In the genomic region with DNA sequence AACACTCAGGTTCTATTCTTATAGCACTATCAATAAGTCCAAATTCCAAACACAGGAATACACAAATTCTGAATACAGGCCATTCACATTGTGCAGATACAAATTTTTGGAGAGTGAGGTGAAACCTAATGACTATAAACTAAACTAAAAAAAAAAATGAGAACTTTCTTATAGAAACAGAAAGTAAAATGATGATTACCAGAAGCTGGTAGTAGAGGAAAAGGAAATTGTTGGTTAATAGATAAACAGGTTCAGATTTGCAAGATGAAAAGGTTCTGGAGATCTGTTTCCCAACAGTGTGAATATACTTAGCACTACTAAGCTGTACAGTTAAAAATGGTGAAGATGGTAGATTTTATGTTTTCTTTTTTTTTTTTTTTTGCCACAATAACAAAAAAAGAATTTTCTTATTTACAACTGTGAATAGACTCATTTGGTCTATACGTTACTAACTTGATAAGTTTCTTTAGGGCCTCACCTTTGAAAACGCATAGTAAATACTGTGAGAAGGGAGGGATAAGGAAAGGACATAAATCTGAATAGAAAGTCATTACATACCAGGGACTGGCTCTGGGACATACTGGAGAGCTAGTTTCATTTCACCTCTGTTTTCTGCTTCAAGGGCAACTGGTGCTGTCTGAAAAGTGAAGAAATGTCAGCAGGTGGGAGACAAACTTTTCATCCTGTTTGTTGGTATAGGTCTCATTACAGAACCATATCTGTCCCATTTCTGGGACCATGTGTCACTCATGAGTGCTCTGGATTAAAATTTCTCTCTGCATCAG, we compare ENCODE assay signal across 11 cellular contexts. TPM values are rescaled to one million over a fixed set of nuclear protein-coding genes. Genes with fewer than 3 reads are reported as not detected.
DNase-seq lines count a peak whose midpoint lies in the region; ATAC-seq and TF ChIP-seq lines count a peak whose summit lies in the region.
"Had no signal": no experiment of that assay in that cellular context is flagged by ENCODE, and none has a peak within 500 bp of the region (broad histone marks: within the 10 kb centered on the region; RNA-seq: fewer than 3 reads in every experiment).

No MANE protein-coding gene starts in this region.

- DNase-seq in activated naive CD4-positive, alpha-beta T cell treated with anti-CD3 and anti-CD28 coated beads for 36 hours = no peak
- DNase-seq in activated naive CD4-positive, alpha-beta T cell treated with Interleukin-2 at 50 U/mL for 16 hours = no peak
- DNase-seq in T-cell = no peak
- DNase-seq in stimulated activated naive B cell treated with anti-CD40 and anti-IgM and Interleukin-4, amounts not matched to agents 10 μg/mL and 1 μg/mL and 100 μg/mL, for 72 hours = no peak
- DNase-seq in SKM-1 treated with dmso at 0.1 percent for 144 hours (lab: John Stamatoyannopoulos, UW; ENCODE audit: unreplicated experiment) = no peak
- DNase-seq in NCI-H187 treated with DMSO at 0.1 percent for 48 hours (lab: John Stamatoyannopoulos, UW) = no peak
- DNase-seq in Caco-2 = no peak
- DNase-seq: NCI-H187, right lobe of liver had no signal

- ATAC-seq in HG02870 (IDR thresholded peaks at IDR 0.05; ENCODE audit: unreplicated experiment) (peak; percentile 86), T-cell (replicated peaks in 1 of 4) (peak in 3 of 4 experiments; percentile 41 to 84 (median 48))
- ATAC-seq in stimulated activated naive B cell treated with anti-CD40 and anti-IgM and Interleukin-4, amounts not matched to agents 10 μg/mL and 1 μg/mL and 100 μg/mL, for 72 hours (replicated peaks) = peak; percentile 45 to 48

- H3K36me3 Mint-ChIP-seq in activated naive CD4-positive, alpha-beta T cell treated with anti-CD3 and anti-CD28 coated beads for 36 hours (ENCODE audit: low read depth) = peaks cover 2% of the 10 kb centered on the region
- peaks cover 28% of the 10 kb centered on the region for H3K36me3 Mint-ChIP-seq in T-cell
- no peaks in the 10 kb centered on the region for H3K36me3 Mint-ChIP-seq in stimulated activated naive B cell treated with anti-CD40 and anti-IgM and Interleukin-4, amounts not matched to agents 10 μg/mL and 1 μg/mL and 100 μg/mL, for 72 hours
- peaks cover 16% of the 10 kb centered on the region for H3K36me3 Mint-ChIP-seq in Caco-2 (ENCODE audit: insufficient read depth, unreplicated experiment)

- H3K4me3 ChIP-seq in Caco-2 (ENCODE audit: low read depth, low read length) = no peak overlapping the region
- H3K4me3 ChIP-seq: right lobe of liver had no signal

- CTCF ChIA-PET in activated naive CD4-positive, alpha-beta T cell treated with anti-CD3 and anti-CD28 coated beads for 36 hours (lab: Charles Lee) = interaction anchor here (0.5 to 1.8 kb wide), 5 partner anchors 11 to 93 kb away, joined by 3 to 5 read pairs (median 3); no protein-coding TSS in a partner anchor
- CTCF ChIA-PET in T-cell (lab: Charles Lee) = interaction anchor here (0.6 to 1.3 kb wide), 7 partner anchors 37 to 369 kb away, joined by 3 to 8 read pairs (median 5); a partner anchor contains a TSS
- CTCF ChIA-PET in Caco-2 (lab: Charles Lee) = no interaction called here

- no peaks in the 10 kb centered on the region for H3K27me3 Mint-ChIP-seq in activated naive CD4-positive, alpha-beta T cell treated with anti-CD3 and anti-CD28 coated beads for 36 hours (ENCODE audit: low read depth)
- H3K27me3 Mint-ChIP-seq in T-cell (no peaks in the 10 kb centered on the region), Caco-2 (ENCODE audit: insufficient read depth, unreplicated experiment) (no peaks in the 10 kb centered on the region)
- H3K27me3 Mint-ChIP-seq in stimulated activated naive B cell treated with anti-CD40 and anti-IgM and Interleukin-4, amounts not matched to agents 10 μg/mL and 1 μg/mL and 100 μg/mL, for 72 hours = peaks cover 0 to 6% of the 10 kb centered on the region in 2 donors
- H3K27me3 Mint-ChIP-seq: dendritic cell treated with granulocyte-macrophage colony-stimulating factor and Interleukin-4, amounts not matched to agents 40 ng/mL and 50 ng/mL, for 4 days had no signal

- peaks cover 35% of the 10 kb centered on the region for H3K4me1 Mint-ChIP-seq in activated naive CD4-positive, alpha-beta T cell treated with anti-CD3 and anti-CD28 coated beads for 36 hours (ENCODE audit: low read depth)
- H3K4me1 Mint-ChIP-seq in T-cell (peaks cover 22 to 33% (median 33%) of the 10 kb centered on the region in 3 donors), Caco-2 (ENCODE audit: low read depth, unreplicated experiment) (no peaks in the 10 kb centered on the region)
- H3K4me1 Mint-ChIP-seq in stimulated activated naive B cell treated with anti-CD40 and anti-IgM and Interleukin-4, amounts not matched to agents 10 μg/mL and 1 μg/mL and 100 μg/mL, for 72 hours = peaks cover 7 to 12% of the 10 kb centered on the region in 2 donors

- no peak overlapping the region for H3K4me3 Mint-ChIP-seq in activated naive CD4-positive, alpha-beta T cell treated with anti-CD3 and anti-CD28 coated beads for 36 hours
- H3K4me3 Mint-ChIP-seq in T-cell = peak overlapping the region; percentile 35 to 52 (median 48)
- H3K4me3 Mint-ChIP-seq in stimulated activated naive B cell treated with anti-CD40 and anti-IgM and Interleukin-4, amounts not matched to agents 10 μg/mL and 1 μg/mL and 100 μg/mL, for 72 hours = peak overlapping the region in 1 of 2 donors; percentile 30
- no peak overlapping the region for H3K4me3 Mint-ChIP-seq in Caco-2 (ENCODE audit: unreplicated experiment)
- H3K4me3 Mint-ChIP-seq: dendritic cell treated with granulocyte-macrophage colony-stimulating factor and Interleukin-4, amounts not matched to agents 40 ng/mL and 50 ng/mL, for 4 days had no signal

- H3K4me1 ChIP-seq in Caco-2 = no peaks in the 10 kb centered on the region
- H3K4me1 ChIP-seq: right lobe of liver had no signal

- H3K27ac Mint-ChIP-seq in activated naive CD4-positive, alpha-beta T cell treated with anti-CD3 and anti-CD28 coated beads for 36 hours = peak overlapping the region; percentile 36
- H3K27ac Mint-ChIP-seq in T-cell (peak overlapping the region; percentile 50 to 82), Caco-2 (ENCODE audit: unreplicated experiment) (no peak overlapping the region)
- H3K27ac Mint-ChIP-seq in stimulated activated naive B cell treated with anti-CD40 and anti-IgM and Interleukin-4, amounts not matched to agents 10 μg/mL and 1 μg/mL and 100 μg/mL, for 72 hours = no peak overlapping the region
- H3K27ac Mint-ChIP-seq: dendritic cell treated with granulocyte-macrophage colony-stimulating factor and Interleukin-4, amounts not matched to agents 40 ng/mL and 50 ng/mL, for 4 days had no signal

- H3K36me3 ChIP-seq in Caco-2 (ENCODE audit: control insufficient read depth, insufficient read depth, low read length) = 0 out of 2 replicates have a peak, but pooled peaks cover 2% of the 10 kb centered on the region
- H3K36me3 ChIP-seq: right lobe of liver had no signal

- TF ChIP-seq CTCF in Caco-2 (IDR thresholded peaks at IDR 0.05; ENCODE audit: insufficient read depth in 1 of 2, low read depth in 1 of 2, low read length in 1 of 2, severe bottlenecking in 1 of 2, unreplicated experiment in 1 of 2) = no peak

- POLR2A ChIA-PET in T-cell (lab: Charles Lee) (interaction anchor here in 1 of 2 donors (0.6 to 1.0 kb wide), 4 partner anchors 12 to 1340 kb away, joined by 3 to 10 read pairs (median 4); no protein-coding TSS in a partner anchor), Caco-2 (lab: Charles Lee) (interaction anchor here (0.6 kb wide), 1 partner anchor 36 kb away, joined by 4 read pairs; no protein-coding TSS in a partner anchor)

- no TSS peak for BruUV-seq in Caco-2 (replicated peaks; lab: Mats Ljungman, UMichigan)

- 0 out of 2 replicates have a peak, but pooled peaks cover 7% of the 10 kb centered on the region for H3K9me3 ChIP-seq in Caco-2
- H3K9me3 ChIP-seq: right lobe of liver had no signal

- H3K27me3 ChIP-seq in Caco-2 (replicated peaks; ENCODE audit: control insufficient read depth, insufficient read depth, low read length) = no peaks in the 10 kb centered on the region
- H3K27me3 ChIP-seq: right lobe of liver had no signal

- no peaks in the 10 kb centered on the region for H3K9me3 Mint-ChIP-seq in activated naive CD4-positive, alpha-beta T cell treated with anti-CD3 and anti-CD28 coated beads for 36 hours
- no peaks in the 10 kb centered on the region for H3K9me3 Mint-ChIP-seq in T-cell
- H3K9me3 Mint-ChIP-seq in stimulated activated naive B cell treated with anti-CD40 and anti-IgM and Interleukin-4, amounts not matched to agents 10 μg/mL and 1 μg/mL and 100 μg/mL, for 72 hours = no peaks in the 10 kb centered on the region
- H3K9me3 Mint-ChIP-seq in Caco-2 (ENCODE audit: unreplicated experiment) = no peaks in the 10 kb centered on the region
- H3K9me3 Mint-ChIP-seq: dendritic cell treated with granulocyte-macrophage colony-stimulating factor and Interleukin-4, amounts not matched to agents 40 ng/mL and 50 ng/mL, for 4 days had no signal

- intact Hi-C loops in activated naive CD4-positive, alpha-beta T cell treated with anti-CD3 and anti-CD28 coated beads for 36 hours (cut with micrococcal nuclease) = loop anchor here (1.0 to 5.0 kb wide), 10 partner anchors 15 to 893 kb away; a partner anchor contains a TSS
- intact Hi-C loops in Caco-2 (cut with micrococcal nuclease; ENCODE audit: unreplicated experiment) = loop anchor here (10.0 kb wide), 2 partner anchors 245 to 305 kb away; no protein-coding TSS in a partner anchor

RNA-seq across cellular contexts. Expression of a gene that starts 14.2 kb away (rescaled TPM):
- total RNA-seq in activated naive CD4-positive, alpha-beta T cell treated with anti-CD3 and anti-CD28 coated beads for 36 hours = not detected
- 1 to 10 TPM in 1 of 5 donors, under 1 TPM in 4; 0.50 to 1.1 (median 0.53) TPM for total RNA-seq in T-cell
- 2.0 and 2.6 TPM in 2 replicates for total RNA-seq in Caco-2 (2022)

RNA-seq across cellular contexts. Expression of a gene that starts 35.2 kb away (rescaled TPM):
- 10 to 100 TPM; 53.3 to 53.9 TPM for total RNA-seq in activated naive CD4-positive, alpha-beta T cell treated with anti-CD3 and anti-CD28 coated beads for 36 hours
- 10 to 100 TPM; 58.8 to 93.6 (median 86.5) TPM for total RNA-seq in T-cell
- total RNA-seq in Caco-2 (2022) = 99.4 and 101 TPM in 2 replicates

RNA-seq across cellular contexts. Expression of a gene that starts 52.4 kb away (rescaled TPM):
- 10 to 100 TPM; 47.5 to 56.2 TPM for total RNA-seq in activated naive CD4-positive, alpha-beta T cell treated with anti-CD3 and anti-CD28 coated beads for 36 hours
- total RNA-seq in T-cell (10 to 100 TPM; 17.3 to 20.9 (median 19.0) TPM), Caco-2 (2022) (35.5 and 37.7 TPM in 2 replicates)

Comparison
In these comparisons a context has a peak if more than half of its experiments do, and no peak if none do; other contexts are left out.
1. H3K27ac Mint-ChIP-seq: peak in activated naive CD4-positive, alpha-beta T cell treated with anti-CD3 and anti-CD28 coated beads for 36 hours (single experiment) and T-cell (2 of 2); none in stimulated activated naive B cell treated with anti-CD40 and anti-IgM and Interleukin-4, amounts not matched to agents 10 μg/mL and 1 μg/mL and 100 μg/mL, for 72 hours (single experiment) and Caco-2 (single experiment).
2. H3K4me3 Mint-ChIP-seq: peak in T-cell (3 of 3); none in activated naive CD4-positive, alpha-beta T cell treated with anti-CD3 and anti-CD28 coated beads for 36 hours (single experiment) and Caco-2 (single experiment).
3. Peak in every context shown above with its lines, with median percentiles within 50 percentile points of each other: ATAC-seq.